In genomic region chr12:131370791-131371579, GRCh38 we compare ENCODE assay signal across 21 cellular contexts.
"Had no signal": no experiment of that assay in that cellular context is flagged by ENCODE, and none has a peak within 500 bp of the region (broad histone marks: within the 10 kb centered on the region; RNA-seq: fewer than 3 reads in every experiment).

No MANE protein-coding gene starts in this region.

- H3K4me1 ChIP-seq: body of pancreas, heart left ventricle, pancreas had no signal

- H3K4me1 Mint-ChIP-seq: activated B cell treated with CpG ODN at 0.5 μM for 24 hours; activated CD4-positive, alpha-beta T cell treated with anti-CD3 and anti-CD28 coated beads, Interleukin-2, amount 10 ng/mL, durations not matched to agents 24 days and 14 days; activated naive CD4-positive, alpha-beta T cell treated with anti-CD3 and anti-CD28 coated beads, Interleukin-2, amount 50 U/mL, for 24 hours; activated T-helper 17 cell treated with anti-CD3 and anti-CD28 coated beads, Interleukin-2, amount 50 U/mL, for 72 hours; naive thymus-derived CD8-positive, alpha-beta T cell had no signal

- H3K36me3 ChIP-seq: heart left ventricle, pancreas had no signal

- H3K27me3 ChIP-seq: body of pancreas, pancreas had no signal

- H3K27me3 Mint-ChIP-seq: activated CD4-positive, alpha-beta T cell treated with anti-CD3 and anti-CD28 coated beads, Interleukin-2, amount 10 ng/mL, durations not matched to agents 24 days and 14 days; activated naive CD4-positive, alpha-beta T cell treated with anti-CD3 and anti-CD28 coated beads, Interleukin-2, amount 50 U/mL, for 24 hours; activated T-helper 17 cell treated with anti-CD3 and anti-CD28 coated beads, Interleukin-2, amount 50 U/mL, for 72 hours; stimulated activated naive CD8-positive, alpha-beta T cell treated with anti-CD3 and anti-CD28 coated beads, Interleukin-15, Interleukin-2, amounts not matched to agents 100 ng/mL and 50 ng/mL, for 24 hours had no signal

- H3K36me3 Mint-ChIP-seq: activated naive CD4-positive, alpha-beta T cell treated with anti-CD3 and anti-CD28 coated beads, Interleukin-2, amount 50 U/mL, for 24 hours; naive thymus-derived CD8-positive, alpha-beta T cell had no signal

- H3K9me3 Mint-ChIP-seq: activated B cell treated with CpG ODN at 0.5 μM for 24 hours; activated CD4-positive, alpha-beta T cell treated with anti-CD3 and anti-CD28 coated beads, Interleukin-2, amount 10 ng/mL, durations not matched to agents 24 days and 14 days; activated naive CD4-positive, alpha-beta T cell treated with anti-CD3 and anti-CD28 coated beads, Interleukin-2, amount 50 U/mL, for 24 hours; activated T-helper 17 cell treated with anti-CD3 and anti-CD28 coated beads, Interleukin-2, amount 50 U/mL, for 72 hours; naive thymus-derived CD8-positive, alpha-beta T cell; stimulated activated naive CD8-positive, alpha-beta T cell treated with anti-CD3 and anti-CD28 coated beads, Interleukin-15, Interleukin-2, amounts not matched to agents 100 ng/mL and 50 ng/mL, for 24 hours had no signal

- H3K27ac ChIP-seq: body of pancreas, heart left ventricle, pancreas had no signal

- H3K9me3 ChIP-seq: body of pancreas, heart left ventricle, mucosa of descending colon, pancreas had no signal

- ATAC-seq: activated T-helper 17 cell treated with anti-CD3 and anti-CD28 coated beads, Interleukin-2, amount 50 U/mL, for 72 hours; body of pancreas; heart left ventricle; left lobe of liver; mucosa of descending colon; naive thymus-derived CD8-positive, alpha-beta T cell; pancreas; T-helper 17 cell had no signal

- H3K4me3 ChIP-seq: body of pancreas, heart left ventricle, mucosa of descending colon, pancreas had no signal

- DNase-seq: activated B cell treated with CpG ODN at 0.5 μM for 24 hours; activated CD4-positive, alpha-beta T cell treated with anti-CD3 and anti-CD28 coated beads, Interleukin-2, amount 10 ng/mL, durations not matched to agents 24 days and 14 days; activated CD8-positive, alpha-beta memory T cell treated with anti-CD3 and anti-CD28 coated beads for 24 hours; activated T-cell treated with anti-CD3 and anti-CD28 coated beads for 4 hours; amniotic stem cell; body of pancreas; cerebellar nuclear complex; dermis blood vessel endothelial cell; erythroblast; foreskin fibroblast; heart left ventricle; mammary epithelial cell; mucosa of descending colon; pancreas; stimulated activated CD4-positive, alpha-beta T cell treated with anti-CD3 and anti-CD28 coated beads, Interleukin-4, amount 100 ng/mL, for 24 hours; T-helper 17 cell had no signal

- H3K27ac Mint-ChIP-seq: activated B cell treated with CpG ODN at 0.5 μM for 24 hours; activated CD4-positive, alpha-beta T cell treated with anti-CD3 and anti-CD28 coated beads, Interleukin-2, amount 10 ng/mL, durations not matched to agents 24 days and 14 days; activated naive CD4-positive, alpha-beta T cell treated with anti-CD3 and anti-CD28 coated beads, Interleukin-2, amount 50 U/mL, for 24 hours; activated T-helper 17 cell treated with anti-CD3 and anti-CD28 coated beads, Interleukin-2, amount 50 U/mL, for 72 hours; naive thymus-derived CD8-positive, alpha-beta T cell; stimulated activated naive CD8-positive, alpha-beta T cell treated with anti-CD3 and anti-CD28 coated beads, Interleukin-15, Interleukin-2, amounts not matched to agents 100 ng/mL and 50 ng/mL, for 24 hours; T-helper 17 cell had no signal

- H3K4me3 Mint-ChIP-seq: activated B cell treated with CpG ODN at 0.5 μM for 24 hours; activated CD4-positive, alpha-beta T cell treated with anti-CD3 and anti-CD28 coated beads, Interleukin-2, amount 10 ng/mL, durations not matched to agents 24 days and 14 days; activated naive CD4-positive, alpha-beta T cell treated with anti-CD3 and anti-CD28 coated beads, Interleukin-2, amount 50 U/mL, for 24 hours; activated T-helper 17 cell treated with anti-CD3 and anti-CD28 coated beads, Interleukin-2, amount 50 U/mL, for 72 hours; naive thymus-derived CD8-positive, alpha-beta T cell; stimulated activated naive CD8-positive, alpha-beta T cell treated with anti-CD3 and anti-CD28 coated beads, Interleukin-15, Interleukin-2, amounts not matched to agents 100 ng/mL and 50 ng/mL, for 24 hours; T-helper 17 cell had no signal
